Comparison of ENCODE assay signal across 30 cellular contexts in the genomic region with DNA sequence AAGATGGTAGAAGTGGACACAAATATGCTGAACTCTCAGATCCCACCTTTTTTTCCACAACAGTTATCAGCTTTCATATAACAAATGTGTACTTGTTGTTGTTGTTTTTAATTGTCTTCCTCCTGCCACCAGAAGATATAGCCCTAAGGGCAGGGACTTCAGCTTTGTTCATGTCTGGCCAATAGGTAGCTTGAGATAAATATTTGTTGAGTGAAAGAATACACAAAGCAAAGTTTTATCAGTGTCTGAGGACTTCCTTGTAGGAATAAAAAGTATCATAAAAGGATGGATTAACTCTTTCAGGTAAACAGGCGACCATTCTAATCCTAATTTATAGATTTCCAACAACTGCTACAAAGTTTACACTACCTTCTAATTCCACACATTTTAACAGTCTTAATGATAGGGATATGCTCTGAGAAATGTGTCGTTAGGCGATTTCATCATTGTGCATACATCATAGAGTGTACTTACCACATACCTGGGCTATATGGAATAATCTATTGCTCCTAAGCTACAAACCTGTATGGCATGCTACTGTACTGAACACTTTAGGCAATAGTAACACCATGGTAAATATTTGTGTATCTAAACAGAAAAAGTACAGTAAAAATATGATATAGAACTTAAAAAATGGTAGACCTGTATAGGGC.
"Had no signal": no experiment of that assay in that cellular context is flagged by ENCODE, and none has a peak within 500 bp of the region (broad histone marks: within the 10 kb centered on the region; RNA-seq: fewer than 3 reads in every experiment).

No MANE protein-coding gene starts in this region.

- H3K4me1 Mint-ChIP-seq: activated CD4-positive, alpha-beta memory T cell treated with anti-CD3 and anti-CD28 coated beads, Interleukin-2, amount 10 ng/mL, durations not matched to agents 7 days and 5 days; activated CD4-positive, alpha-beta T cell treated with anti-CD3 and anti-CD28 coated beads, Interleukin-2, amount 10 ng/mL, durations not matched to agents 7 days and 5 days; activated naive CD4-positive, alpha-beta T cell treated with anti-CD3 and anti-CD28 coated beads, Interleukin-2, amount 10 ng/mL, durations not matched to agents 7 days and 5 days; activated naive CD8-positive, alpha-beta T cell treated with anti-CD3 and anti-CD28 coated beads, Interleukin-2, amount 10 ng/mL, durations not matched to agents 7 days and 5 days; brain had no signal

- H3K36me3 ChIP-seq: ascending aorta, breast epithelium, cardiac muscle cell, colonic mucosa, heart left ventricle had no signal

- H3K4me1 ChIP-seq: ascending aorta, breast epithelium, colonic mucosa, heart left ventricle had no signal

- H3K36me3 Mint-ChIP-seq: activated naive CD4-positive, alpha-beta T cell treated with anti-CD3 and anti-CD28 coated beads, Interleukin-2, amount 10 ng/mL, durations not matched to agents 7 days and 5 days; activated naive CD4-positive, alpha-beta T cell treated with anti-CD3 and anti-CD28 coated beads, Interleukin-2, amount 50 U/mL, for 72 hours; activated naive CD8-positive, alpha-beta T cell treated with anti-CD3 and anti-CD28 coated beads, Interleukin-2, amount 10 ng/mL, durations not matched to agents 7 days and 5 days; brain had no signal

- H3K9me3 Mint-ChIP-seq: activated CD4-positive, alpha-beta memory T cell treated with anti-CD3 and anti-CD28 coated beads, Interleukin-2, amount 10 ng/mL, durations not matched to agents 7 days and 5 days; activated CD4-positive, alpha-beta T cell treated with anti-CD3 and anti-CD28 coated beads, Interleukin-2, amount 10 ng/mL, durations not matched to agents 7 days and 5 days; activated naive CD4-positive, alpha-beta T cell treated with anti-CD3 and anti-CD28 coated beads, Interleukin-2, amount 10 ng/mL, durations not matched to agents 7 days and 5 days; dendritic cell treated with granulocyte-macrophage colony-stimulating factor and Interleukin-4, amounts not matched to agents 40 ng/mL and 50 ng/mL, for 4 days had no signal

- H3K27me3 Mint-ChIP-seq: activated CD4-positive, alpha-beta memory T cell treated with anti-CD3 and anti-CD28 coated beads, Interleukin-2, amount 10 ng/mL, durations not matched to agents 7 days and 5 days; activated CD4-positive, alpha-beta T cell treated with anti-CD3 and anti-CD28 coated beads, Interleukin-2, amount 10 ng/mL, durations not matched to agents 7 days and 5 days; activated naive CD4-positive, alpha-beta T cell treated with anti-CD3 and anti-CD28 coated beads, Interleukin-2, amount 10 ng/mL, durations not matched to agents 7 days and 5 days; activated naive CD8-positive, alpha-beta T cell treated with anti-CD3 and anti-CD28 coated beads, Interleukin-2, amount 10 ng/mL, durations not matched to agents 7 days and 5 days; activated T-cell treated with anti-CD3 and anti-CD28 coated beads, Interleukin-2, amount 50 U/mL, for 24 hours; brain; dendritic cell treated with granulocyte-macrophage colony-stimulating factor and Interleukin-4, amounts not matched to agents 40 ng/mL and 50 ng/mL, for 4 days had no signal

- H3K27ac Mint-ChIP-seq: activated CD4-positive, alpha-beta memory T cell treated with anti-CD3 and anti-CD28 coated beads, Interleukin-2, amount 10 ng/mL, durations not matched to agents 7 days and 5 days; activated CD4-positive, alpha-beta T cell treated with anti-CD3 and anti-CD28 coated beads, Interleukin-2, amount 10 ng/mL, durations not matched to agents 7 days and 5 days; activated naive CD4-positive, alpha-beta T cell treated with anti-CD3 and anti-CD28 coated beads, Interleukin-2, amount 10 ng/mL, durations not matched to agents 7 days and 5 days; activated naive CD4-positive, alpha-beta T cell treated with anti-CD3 and anti-CD28 coated beads, Interleukin-2, amount 50 U/mL, for 72 hours; activated naive CD8-positive, alpha-beta T cell treated with anti-CD3 and anti-CD28 coated beads, Interleukin-2, amount 10 ng/mL, durations not matched to agents 7 days and 5 days; activated T-cell treated with anti-CD3 and anti-CD28 coated beads, Interleukin-2, amount 50 U/mL, for 24 hours; activated T-cell treated with anti-CD3 and anti-CD28 coated beads, Interleukin-2, amount 50 U/mL, for 72 hours; brain; dendritic cell treated with granulocyte-macrophage colony-stimulating factor and Interleukin-4, amounts not matched to agents 40 ng/mL and 50 ng/mL, for 4 days; endodermal cell; WTC11 had no signal

- ATAC-seq: activated naive CD4-positive, alpha-beta T cell treated with anti-CD3 and anti-CD28 coated beads, Interleukin-2, amount 50 U/mL, for 72 hours; activated T-cell treated with anti-CD3 and anti-CD28 coated beads, Interleukin-2, amount 50 U/mL, for 72 hours; esophagus mucosa; heart left ventricle; WTC11 had no signal

- H3K9me3 ChIP-seq: ascending aorta, breast epithelium, colonic mucosa had no signal

- H3K27ac ChIP-seq: ascending aorta, breast epithelium, cardiac muscle cell, colonic mucosa, dorsolateral prefrontal cortex, heart left ventricle had no signal

- DNase-seq: activated CD4-positive, alpha-beta memory T cell treated with anti-CD3 and anti-CD28 coated beads, Interleukin-2, amount 10 ng/mL, durations not matched to agents 7 days and 5 days; activated CD4-positive, alpha-beta T cell treated with anti-CD3 and anti-CD28 coated beads for 1 hour; activated CD4-positive, alpha-beta T cell treated with anti-CD3 and anti-CD28 coated beads for 4 hours; activated CD4-positive, alpha-beta T cell treated with anti-CD3 and anti-CD28 coated beads, Interleukin-2, amount 10 ng/mL, durations not matched to agents 7 days and 5 days; activated CD4-positive, alpha-beta T cell treated with anti-CD3 and anti-CD28 coated beads, Interleukin-2, amount 50 U/mL, for 4 hours; activated CD8-positive, alpha-beta memory T cell treated with anti-CD3 and anti-CD28 coated beads, Interleukin-2, amount 50 U/mL, for 48 hours; activated gamma-delta T cell; activated naive CD4-positive, alpha-beta T cell; activated naive CD4-positive, alpha-beta T cell treated with anti-CD3 and anti-CD28 coated beads, Interleukin-2, amount 10 ng/mL, durations not matched to agents 7 days and 5 days; activated naive CD8-positive, alpha-beta T cell treated with anti-CD3 and anti-CD28 coated beads, Interleukin-2, amount 10 ng/mL, durations not matched to agents 7 days and 5 days; activated T-cell treated with anti-CD3 and anti-CD28 coated beads for 4 hours; activated T-cell treated with anti-CD3 and anti-CD28 coated beads, Interleukin-2, amount 50 U/mL, for 24 hours; activated T-cell treated with anti-CD3 and anti-CD28 coated beads, Interleukin-2, amount 50 U/mL, for 72 hours; central memory CD4-positive, alpha-beta T cell; cerebellar nuclear complex; colonic mucosa; dorsolateral prefrontal cortex; effector memory CD4-positive, alpha-beta T cell; endodermal cell; foreskin fibroblast; heart left ventricle; T-helper 2 cell had no signal

- H3K4me3 Mint-ChIP-seq: activated CD4-positive, alpha-beta memory T cell treated with anti-CD3 and anti-CD28 coated beads, Interleukin-2, amount 10 ng/mL, durations not matched to agents 7 days and 5 days; activated CD4-positive, alpha-beta T cell treated with anti-CD3 and anti-CD28 coated beads, Interleukin-2, amount 10 ng/mL, durations not matched to agents 7 days and 5 days; activated naive CD4-positive, alpha-beta T cell treated with anti-CD3 and anti-CD28 coated beads, Interleukin-2, amount 10 ng/mL, durations not matched to agents 7 days and 5 days; activated naive CD8-positive, alpha-beta T cell treated with anti-CD3 and anti-CD28 coated beads, Interleukin-2, amount 10 ng/mL, durations not matched to agents 7 days and 5 days; activated T-cell treated with anti-CD3 and anti-CD28 coated beads, Interleukin-2, amount 50 U/mL, for 24 hours; activated T-cell treated with anti-CD3 and anti-CD28 coated beads, Interleukin-2, amount 50 U/mL, for 72 hours; brain; dendritic cell treated with granulocyte-macrophage colony-stimulating factor and Interleukin-4, amounts not matched to agents 40 ng/mL and 50 ng/mL, for 4 days; endodermal cell; WTC11 had no signal

- H3K4me3 ChIP-seq: ascending aorta, breast epithelium, cardiac muscle cell, colonic mucosa, dorsolateral prefrontal cortex, heart left ventricle had no signal
